ENCODE assay signal across 11 cellular contexts in genomic region chr17:64992325-64992802, GRCh38.
A peak's percentile ranks its signal among the peaks of the same experiment; 100 is the strongest.
DNase-seq lines count a peak whose midpoint lies in the region; ATAC-seq lines count a peak whose summit lies in the region.
"Had no signal": no experiment of that assay in that cellular context is flagged by ENCODE, and none has a peak within 500 bp of the region (broad histone marks: within the 10 kb centered on the region; RNA-seq: fewer than 3 reads in every experiment).

No MANE protein-coding gene starts in this region.

- no peaks in the 10 kb centered on the region for H3K9me3 Mint-ChIP-seq in T-helper 2 cell treated with Interferon-gamma antibody and Interleukin-4, amounts not matched to agents 5 μg/mL and 100 μg/mL, for 36 hours
- no peaks in the 10 kb centered on the region for H3K9me3 Mint-ChIP-seq in stimulated activated effector memory CD8-positive, alpha-beta T cell treated with anti-CD3 and anti-CD28 coated beads, Interleukin-12 subunit alpha, Interleukin-12 subunit beta, amount 100 ng/mL, for 72 hours

- peak; percentile 51 for DNase-seq in T-helper 2 cell treated with Interferon-gamma antibody and Interleukin-4, amounts not matched to agents 5 μg/mL and 100 μg/mL, for 36 hours (ENCODE audit: low spot score)
- DNase-seq in T-helper 2 cell = no peak
- DNase-seq in NCI-H69 (lab: John Stamatoyannopoulos, UW) = peak; percentile 12
- DNase-seq in ecto neural progenitor cell (ENCODE audit: low spot score) = peak; percentile 48
- no peak for DNase-seq in stimulated activated effector memory CD8-positive, alpha-beta T cell treated with anti-CD3 and anti-CD28 coated beads, Interleukin-12 subunit alpha, Interleukin-12 subunit beta, amount 100 ng/mL, for 72 hours (ENCODE audit: low spot score in 2 of 2)
- DNase-seq in NCI-H774 (lab: John Stamatoyannopoulos, UW) = no peak
- no peak for DNase-seq in NCI-H2196 treated with DMSO at 0.1 percent for 48 hours (lab: John Stamatoyannopoulos, UW; ENCODE audit: unreplicated experiment)
- no peak for DNase-seq in NCI-H2081 treated with DMSO at 0.1 percent for 48 hours (lab: John Stamatoyannopoulos, UW)
- DNase-seq: activated gamma-delta T cell; effector memory CD4-positive, alpha-beta T cell; NCI-H524 treated with DMSO at 0.1 percent for 48 hours had no signal

- H3K4me1 Mint-ChIP-seq in T-helper 2 cell treated with Interferon-gamma antibody and Interleukin-4, amounts not matched to agents 5 μg/mL and 100 μg/mL, for 36 hours (ENCODE audit: low read depth) = peaks cover 12% of the 10 kb centered on the region
- peaks cover 14% of the 10 kb centered on the region for H3K4me1 Mint-ChIP-seq in stimulated activated effector memory CD8-positive, alpha-beta T cell treated with anti-CD3 and anti-CD28 coated beads, Interleukin-12 subunit alpha, Interleukin-12 subunit beta, amount 100 ng/mL, for 72 hours

- no peak overlapping the region for H3K27ac Mint-ChIP-seq in T-helper 2 cell treated with Interferon-gamma antibody and Interleukin-4, amounts not matched to agents 5 μg/mL and 100 μg/mL, for 36 hours
- H3K27ac Mint-ChIP-seq in stimulated activated effector memory CD8-positive, alpha-beta T cell treated with anti-CD3 and anti-CD28 coated beads, Interleukin-12 subunit alpha, Interleukin-12 subunit beta, amount 100 ng/mL, for 72 hours = no peak overlapping the region

- H3K4me3 Mint-ChIP-seq in T-helper 2 cell treated with Interferon-gamma antibody and Interleukin-4, amounts not matched to agents 5 μg/mL and 100 μg/mL, for 36 hours = no peak overlapping the region
- no peak overlapping the region for H3K4me3 Mint-ChIP-seq in stimulated activated effector memory CD8-positive, alpha-beta T cell treated with anti-CD3 and anti-CD28 coated beads, Interleukin-12 subunit alpha, Interleukin-12 subunit beta, amount 100 ng/mL, for 72 hours

- H3K36me3 Mint-ChIP-seq in T-helper 2 cell treated with Interferon-gamma antibody and Interleukin-4, amounts not matched to agents 5 μg/mL and 100 μg/mL, for 36 hours (ENCODE audit: low read depth) = no peaks in the 10 kb centered on the region
- H3K36me3 Mint-ChIP-seq in stimulated activated effector memory CD8-positive, alpha-beta T cell treated with anti-CD3 and anti-CD28 coated beads, Interleukin-12 subunit alpha, Interleukin-12 subunit beta, amount 100 ng/mL, for 72 hours = no peaks in the 10 kb centered on the region

- ATAC-seq in stimulated activated effector memory CD8-positive, alpha-beta T cell treated with anti-CD3 and anti-CD28 coated beads, Interleukin-12 subunit alpha, Interleukin-12 subunit beta, amount 100 ng/mL, for 72 hours = peak; percentile 66

- H3K27me3 Mint-ChIP-seq in T-helper 2 cell treated with Interferon-gamma antibody and Interleukin-4, amounts not matched to agents 5 μg/mL and 100 μg/mL, for 36 hours (ENCODE audit: low read depth) = no peaks in the 10 kb centered on the region

Comparison
In these comparisons a context has a peak if more than half of its experiments do, and no peak if none do; other contexts are left out.
1. DNase-seq: peak in T-helper 2 cell treated with Interferon-gamma antibody and Interleukin-4, amounts not matched to agents 5 μg/mL and 100 μg/mL, for 36 hours (single experiment), NCI-H69 (single experiment) and ecto neural progenitor cell (single experiment); none in T-helper 2 cell (0 of 5), stimulated activated effector memory CD8-positive, alpha-beta T cell treated with anti-CD3 and anti-CD28 coated beads, Interleukin-12 subunit alpha, Interleukin-12 subunit beta, amount 100 ng/mL, for 72 hours (0 of 2), NCI-H774 (single experiment), NCI-H2196 treated with DMSO at 0.1 percent for 48 hours (single experiment) and NCI-H2081 treated with DMSO at 0.1 percent for 48 hours (single experiment).